In the genomic region with DNA sequence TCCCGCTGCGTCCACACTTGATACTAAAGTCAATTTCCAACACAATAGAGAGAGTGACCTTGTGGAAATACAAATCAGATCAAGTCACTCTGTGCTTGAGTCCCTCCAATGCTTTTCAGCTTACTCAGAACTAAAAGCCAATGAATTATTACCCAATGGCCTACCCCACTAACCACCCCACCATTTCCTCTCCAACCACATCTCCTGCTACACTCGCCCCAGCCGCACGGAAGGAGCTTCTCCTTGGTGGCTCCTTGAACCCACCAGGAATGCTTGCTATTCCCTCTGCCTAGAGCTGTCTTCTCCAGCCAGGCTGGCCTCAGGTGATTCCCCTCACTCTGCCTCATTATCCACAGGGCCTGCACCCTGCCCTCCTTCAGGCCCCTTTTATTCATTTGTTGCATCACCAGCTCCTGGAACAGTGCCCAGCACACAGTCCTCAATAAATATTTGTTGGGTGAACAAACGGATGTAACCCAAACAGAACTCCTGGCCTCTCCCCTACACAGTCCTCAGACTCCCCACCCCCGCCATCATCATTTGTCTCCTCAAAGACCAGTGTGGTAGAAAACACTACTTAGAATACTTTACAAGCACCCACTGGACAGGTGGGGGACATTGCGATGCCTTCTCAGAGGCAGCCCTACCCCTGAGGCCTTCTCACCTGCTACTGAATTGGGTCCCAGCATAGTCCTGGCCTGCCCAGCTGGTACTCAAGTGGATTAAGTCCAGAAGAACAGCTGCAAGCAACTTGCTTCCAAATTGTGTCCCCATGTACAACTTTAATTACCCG, we compare ENCODE assay signal across 1 cellular context.
TF ChIP-seq lines count a peak whose summit lies in the region.

No MANE protein-coding gene starts in this region.

TF ChIP-seq in Ishikawa, 13 proteins besides CTCF, POLR2A, EP300 and RAD21 (continued from another document):
- TF ChIP-seq, protein P1, sequence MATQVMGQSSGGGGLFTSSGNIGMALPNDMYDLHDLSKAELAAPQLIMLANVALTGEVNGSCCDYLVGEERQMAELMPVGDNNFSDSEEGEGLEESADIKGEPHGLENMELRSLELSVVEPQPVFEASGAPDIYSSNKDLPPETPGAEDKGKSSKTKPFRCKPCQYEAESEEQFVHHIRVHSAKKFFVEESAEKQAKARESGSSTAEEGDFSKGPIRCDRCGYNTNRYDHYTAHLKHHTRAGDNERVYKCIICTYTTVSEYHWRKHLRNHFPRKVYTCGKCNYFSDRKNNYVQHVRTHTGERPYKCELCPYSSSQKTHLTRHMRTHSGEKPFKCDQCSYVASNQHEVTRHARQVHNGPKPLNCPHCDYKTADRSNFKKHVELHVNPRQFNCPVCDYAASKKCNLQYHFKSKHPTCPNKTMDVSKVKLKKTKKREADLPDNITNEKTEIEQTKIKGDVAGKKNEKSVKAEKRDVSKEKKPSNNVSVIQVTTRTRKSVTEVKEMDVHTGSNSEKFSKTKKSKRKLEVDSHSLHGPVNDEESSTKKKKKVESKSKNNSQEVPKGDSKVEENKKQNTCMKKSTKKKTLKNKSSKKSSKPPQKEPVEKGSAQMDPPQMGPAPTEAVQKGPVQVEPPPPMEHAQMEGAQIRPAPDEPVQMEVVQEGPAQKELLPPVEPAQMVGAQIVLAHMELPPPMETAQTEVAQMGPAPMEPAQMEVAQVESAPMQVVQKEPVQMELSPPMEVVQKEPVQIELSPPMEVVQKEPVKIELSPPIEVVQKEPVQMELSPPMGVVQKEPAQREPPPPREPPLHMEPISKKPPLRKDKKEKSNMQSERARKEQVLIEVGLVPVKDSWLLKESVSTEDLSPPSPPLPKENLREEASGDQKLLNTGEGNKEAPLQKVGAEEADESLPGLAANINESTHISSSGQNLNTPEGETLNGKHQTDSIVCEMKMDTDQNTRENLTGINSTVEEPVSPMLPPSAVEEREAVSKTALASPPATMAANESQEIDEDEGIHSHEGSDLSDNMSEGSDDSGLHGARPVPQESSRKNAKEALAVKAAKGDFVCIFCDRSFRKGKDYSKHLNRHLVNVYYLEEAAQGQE (IDR thresholded peaks at IDR 0.05; ENCODE audit: low read depth) = no peak
- no peak for TF ChIP-seq TAF1 (IDR thresholded peaks at IDR 0.05; ENCODE audit: low read depth)
- TF ChIP-seq FOXM1 (IDR thresholded peaks at IDR 0.05; ENCODE audit: borderline replicate concordance, low read depth) = no peak
- TF ChIP-seq CEBPB (IDR thresholded peaks at IDR 0.05) = peak; percentile 76
- 0 out of 2 replicates have a peak, but pooled peaks have one; percentile 41 for TF ChIP-seq NFIC (IDR thresholded peaks at IDR 0.05)
- TF ChIP-seq, protein P2, sequence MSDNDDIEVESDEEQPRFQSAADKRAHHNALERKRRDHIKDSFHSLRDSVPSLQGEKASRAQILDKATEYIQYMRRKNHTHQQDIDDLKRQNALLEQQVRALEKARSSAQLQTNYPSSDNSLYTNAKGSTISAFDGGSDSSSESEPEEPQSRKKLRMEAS (IDR thresholded peaks at IDR 0.05) = no peak
- TF ChIP-seq TEAD4 (IDR thresholded peaks at IDR 0.05) = no peak
